3 cellular contexts compared by ENCODE assay signal in genomic region chr7:67642542-67642941, GRCh38.
A peak's percentile ranks its signal among the peaks of the same experiment; 100 is the strongest.
DNase-seq lines count a peak whose midpoint lies in the region; ATAC-seq, FAIRE-seq and TF ChIP-seq lines count a peak whose summit lies in the region.
"Not testable (repeated sequence)": the region's sequence is repeated elsewhere in the genome, so short reads cannot be mapped to it uniquely, and the experiment has no call there.

No MANE protein-coding gene starts in this region.

- DNase-seq in A549 (ENCODE audit: low read depth in 1 of 2, low spot score in 1 of 2); endothelial cell (ENCODE audit: low spot score): not testable (repeated sequence)

- FAIRE-seq in A549 (lab: Jason Lieb, UNC), result not testable (repeated sequence)

- 46% methylated on average over 3 of the region's 3 CpGs for WGBS in A549 (ENCODE audit: missing lambda C conversion rate)

- TF ChIP-seq RAD21 in A549 (conservative IDR thresholded peaks at IDR 0.05 in 1 of 2, IDR thresholded peaks at IDR 0.05 in 1 of 2), result not testable (repeated sequence)

- H3K4me1 Mint-ChIP-seq in endothelial cell (ENCODE audit: unreplicated experiment), result not testable (repeated sequence)

- not testable (repeated sequence) for H3K36me3 Mint-ChIP-seq in endothelial cell (ENCODE audit: low read depth, unreplicated experiment)

- ATAC-seq in A549, result not testable (repeated sequence)

- not testable (repeated sequence) for H3K4me1 ChIP-seq in A549; HEK293 (ENCODE audit: control insufficient read depth, insufficient read depth, low read length)

- not testable (repeated sequence) for H3K4me2 ChIP-seq in A549

- H3K36me3 ChIP-seq in HEK293 (ENCODE audit: control insufficient read depth in 2 of 2, insufficient read depth in 1 of 2, low read length in 2 of 2), result not testable (repeated sequence)

- not testable (repeated sequence) for H3K4me3 ChIP-seq in A549; HEK293 (ENCODE audit: low read depth, low read length)

- TF ChIP-seq POLR2A in A549 (IDR thresholded peaks at IDR 0.05; ENCODE audit: low read length), result not testable (repeated sequence)

- H3K27ac ChIP-seq in A549; HEK293 (ENCODE audit: extremely low read depth, low read depth, low read length): not testable (repeated sequence)

- not testable (repeated sequence) for TF ChIP-seq CTCF in A549 (IDR thresholded peaks at IDR 0.05); HEK293 (tag by site-specific recombination; IDR thresholded peaks at IDR 0.05); endothelial cell (IDR thresholded peaks at IDR 0.05; ENCODE audit: unreplicated experiment)

- H3K27me3 Mint-ChIP-seq in endothelial cell (ENCODE audit: unreplicated experiment), result not testable (repeated sequence)

- H3K9me3 Mint-ChIP-seq in endothelial cell (ENCODE audit: unreplicated experiment), result peaks cover 25% of the 10 kb centered on the region

- TF ChIP-seq EP300 in A549 (IDR thresholded peaks at IDR 0.05), result not testable (repeated sequence)

- CTCF ChIA-PET in A549 (lab: Yijun Ruan, JAX); HEK293 (lab: Yijun Ruan, JAX): not testable (repeated sequence)

- POLR2A ChIA-PET in A549 (lab: Yijun Ruan, JAX); HEK293 (lab: Yijun Ruan, JAX): not testable (repeated sequence)

- H3K27ac Mint-ChIP-seq in endothelial cell (ENCODE audit: unreplicated experiment), result not testable (repeated sequence)

- H3K9me3 ChIP-seq in A549; HEK293 (ENCODE audit: control insufficient read depth, insufficient read depth, low read depth, low read length): not testable (repeated sequence)

- H3K4me3 Mint-ChIP-seq in endothelial cell (ENCODE audit: unreplicated experiment), result peak overlapping the region; percentile 21

TF ChIP-seq in A549, 52 proteins besides CTCF, POLR2A, EP300 and RAD21:
- TF ChIP-seq ZC3H11A (IDR thresholded peaks at IDR 0.05), result peak; percentile 88

TF ChIP-seq in HEK293, 187 proteins besides CTCF, POLR2A, EP300 and RAD21:
- TF ChIP-seq, protein P1, sequence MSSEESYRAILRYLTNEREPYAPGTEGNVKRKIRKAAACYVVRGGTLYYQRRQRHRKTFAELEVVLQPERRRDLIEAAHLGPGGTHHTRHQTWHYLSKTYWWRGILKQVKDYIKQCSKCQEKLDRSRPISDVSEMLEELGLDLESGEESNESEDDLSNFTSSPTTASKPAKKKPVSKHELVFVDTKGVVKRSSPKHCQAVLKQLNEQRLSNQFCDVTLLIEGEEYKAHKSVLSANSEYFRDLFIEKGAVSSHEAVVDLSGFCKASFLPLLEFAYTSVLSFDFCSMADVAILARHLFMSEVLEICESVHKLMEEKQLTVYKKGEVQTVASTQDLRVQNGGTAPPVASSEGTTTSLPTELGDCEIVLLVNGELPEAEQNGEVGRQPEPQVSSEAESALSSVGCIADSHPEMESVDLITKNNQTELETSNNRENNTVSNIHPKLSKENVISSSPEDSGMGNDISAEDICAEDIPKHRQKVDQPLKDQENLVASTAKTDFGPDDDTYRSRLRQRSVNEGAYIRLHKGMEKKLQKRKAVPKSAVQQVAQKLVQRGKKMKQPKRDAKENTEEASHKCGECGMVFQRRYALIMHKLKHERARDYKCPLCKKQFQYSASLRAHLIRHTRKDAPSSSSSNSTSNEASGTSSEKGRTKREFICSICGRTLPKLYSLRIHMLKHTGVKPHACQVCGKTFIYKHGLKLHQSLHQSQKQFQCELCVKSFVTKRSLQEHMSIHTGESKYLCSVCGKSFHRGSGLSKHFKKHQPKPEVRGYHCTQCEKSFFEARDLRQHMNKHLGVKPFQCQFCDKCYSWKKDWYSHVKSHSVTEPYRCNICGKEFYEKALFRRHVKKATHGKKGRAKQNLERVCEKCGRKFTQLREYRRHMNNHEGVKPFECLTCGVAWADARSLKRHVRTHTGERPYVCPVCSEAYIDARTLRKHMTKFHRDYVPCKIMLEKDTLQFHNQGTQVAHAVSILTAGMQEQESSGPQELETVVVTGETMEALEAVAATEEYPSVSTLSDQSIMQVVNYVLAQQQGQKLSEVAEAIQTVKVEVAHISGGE (tag by site-specific recombination; conservative IDR thresholded peaks at IDR 0.05; ENCODE audit: low read depth), result 0 out of 2 replicates have a peak, but pooled peaks have one; percentile 33
- TF ChIP-seq ZNF518A (tag by site-specific recombination; conservative IDR thresholded peaks at IDR 0.05; ENCODE audit: low read depth) (peak; percentile 64), ZNF555 (tag by site-specific recombination; conservative IDR thresholded peaks at IDR 0.05) (peak; percentile 29), ZNF394 (tag by site-specific recombination; IDR thresholded peaks at IDR 0.05; ENCODE audit: borderline replicate concordance) (peak; percentile 43; the same call in 1 of the 2 replicates), ZNF426 (tag by site-specific recombination; IDR thresholded peaks at IDR 0.05) (peak; percentile 32), ZNF140 (tag by site-specific recombination; IDR thresholded peaks at IDR 0.05) (0 out of 2 replicates have a peak, but pooled peaks have one; percentile 28)
